Comparison of ENCODE assay signal across 8 cellular contexts in the genomic region with DNA sequence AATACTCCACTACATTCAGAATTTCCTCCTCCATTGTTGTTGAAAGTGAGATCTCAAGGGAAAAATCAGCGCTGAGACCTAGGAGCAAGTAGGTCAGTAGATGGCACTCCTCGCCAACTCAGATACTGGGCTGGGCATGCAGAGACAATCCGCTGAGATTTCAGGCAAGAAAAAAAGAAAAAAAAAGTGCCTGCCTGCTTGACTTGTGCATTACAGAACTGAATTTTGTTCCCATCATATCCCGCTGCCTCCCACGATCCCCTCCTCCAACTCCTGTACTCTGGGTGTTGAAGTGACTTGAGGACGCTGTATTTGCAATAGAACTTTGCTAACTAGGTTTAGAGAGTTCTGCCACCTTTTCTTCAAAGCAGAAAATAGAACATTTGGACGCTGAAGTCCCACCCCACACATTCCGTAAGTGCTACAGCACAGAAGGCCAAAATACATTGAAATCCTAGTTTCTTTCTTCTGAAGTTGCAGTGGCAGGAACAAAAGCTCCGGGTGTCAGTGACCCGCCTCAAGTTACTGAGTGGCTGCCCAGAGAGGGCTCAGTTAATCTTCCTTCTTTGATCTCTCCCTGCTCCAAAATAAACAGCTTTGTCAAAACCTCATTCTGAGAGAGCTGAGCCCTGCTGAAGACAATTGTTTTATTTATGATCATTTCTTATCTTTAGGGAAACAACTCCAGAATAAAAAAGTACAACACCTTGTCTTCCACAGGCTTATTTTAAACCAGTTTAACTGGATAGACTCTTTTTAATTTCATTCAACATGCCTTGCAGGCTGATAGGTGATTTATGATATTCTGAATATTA.
DNase-seq lines count a peak whose midpoint lies in the region; ATAC-seq and TF ChIP-seq lines count a peak whose summit lies in the region.

No MANE protein-coding gene starts in this region.

- H3K36me3 ChIP-seq in OCI-LY1 (ENCODE audit: insufficient read depth, low read length) (peaks cover 98% of the 10 kb centered on the region), ovary (no peaks in the 10 kb centered on the region), upper lobe of right lung (peaks cover 5% of the 10 kb centered on the region)

- H3K4me1 ChIP-seq in OCI-LY1 (ENCODE audit: insufficient read depth, low read length, severe bottlenecking) (peaks cover 30% of the 10 kb centered on the region), ovary (ENCODE audit: insufficient read depth) (no peaks in the 10 kb centered on the region), upper lobe of right lung (peaks cover 11% of the 10 kb centered on the region)

- H3K4me3 ChIP-seq in HL-60 (replicated peaks; ENCODE audit: insufficient read depth, low read length) (no peak overlapping the region), OCI-LY1 (ENCODE audit: low read depth, low read length, poor library complexity, severe bottlenecking) (no peak overlapping the region), ovary (no peak overlapping the region), upper lobe of right lung (peak overlapping the region; percentile 18)

- 1 to 8% (median 3%) methylated on average over 10 of the region's 10 CpGs for WGBS in ovary, 3 donors

- DNase-seq in activated gamma-delta T cell treated with Interleukin-2 at 50 U/mL for 16 hours (peak; percentile 32), activated gamma-delta T cell (lab: John Stamatoyannopoulos, UW) (no peak), HL-60 (ENCODE audit: low read depth in 1 of 2, low spot score in 1 of 2) (peak in 1 of 2 experiments; percentile 24), globus pallidus (ENCODE audit: low spot score) (peak; percentile 78), ovary (peak; percentile 58 to 66 (median 62)), upper lobe of right lung (peak; percentile 65)
- DNase-seq in activated naive CD4-positive, alpha-beta T cell treated with anti-CD3 and anti-CD28 coated beads for 36 hours: peak; percentile 85

- peaks cover 32% of the 10 kb centered on the region for H3K36me3 Mint-ChIP-seq in activated naive CD4-positive, alpha-beta T cell treated with anti-CD3 and anti-CD28 coated beads for 36 hours (ENCODE audit: low read depth)

- intact Hi-C loops in activated naive CD4-positive, alpha-beta T cell treated with anti-CD3 and anti-CD28 coated beads for 36 hours (cut with micrococcal nuclease): loop anchor here (1.0 to 10.0 kb wide), 10 partner anchors 152 to 864 kb away; a partner anchor contains a TSS
- intact Hi-C loops in ovary (cut with DNase I): loop anchor here in 3 of 4 donors (5.0 to 10.0 kb wide), 3 partner anchors 266 to 586 kb away; a partner anchor contains a TSS
- intact Hi-C loops in upper lobe of right lung (cut with DNase I): loop anchor here (10.0 kb wide), 1 partner anchor 588 kb away; no protein-coding TSS in a partner anchor

- no peak for TF ChIP-seq POLR2A in ovary (IDR thresholded peaks at IDR 0.05)

- H3K27ac ChIP-seq in HL-60 (replicated peaks) (no peak overlapping the region), OCI-LY1 (ENCODE audit: low read depth, low read length, poor library complexity, severe bottlenecking) (peak overlapping the region; percentile 40), ovary (no peak overlapping the region), upper lobe of right lung (no peak overlapping the region)

- H3K79me2 ChIP-seq in OCI-LY1 (ENCODE audit: insufficient read depth, low read length): no peaks in the 10 kb centered on the region

- no peak for TF ChIP-seq EP300 in ovary (IDR thresholded peaks at IDR 0.05)

- H3K27me3 ChIP-seq in HL-60 (ENCODE audit: insufficient read depth, poor library complexity, severe bottlenecking) (no peaks in the 10 kb centered on the region), OCI-LY1 (ENCODE audit: insufficient read depth, low read length) (no peaks in the 10 kb centered on the region), ovary (no peaks in the 10 kb centered on the region), upper lobe of right lung (no peaks in the 10 kb centered on the region)

- no peaks in the 10 kb centered on the region for H4K20me1 ChIP-seq in OCI-LY1 (ENCODE audit: insufficient read depth, low read length)

- TF ChIP-seq CTCF in HL-60 (IDR thresholded peaks at IDR 0.05; ENCODE audit: insufficient read depth, low read length) (peak; percentile 3), OCI-LY1 (IDR thresholded peaks at IDR 0.05; ENCODE audit: low read length) (peak; percentile 83), ovary (IDR thresholded peaks at IDR 0.05) (peak in 1 of 3 donors; percentile 20), upper lobe of right lung (IDR thresholded peaks at IDR 0.05) (peak; percentile 68)

- H3F3A ChIP-seq in OCI-LY1 (ENCODE audit: insufficient read depth, low read length): no peaks in the 10 kb centered on the region

- H3K9me2 ChIP-seq in OCI-LY1 (ENCODE audit: low read depth, low read length): no peaks in the 10 kb centered on the region

- H3K9me3 ChIP-seq in OCI-LY1 (ENCODE audit: low read length): no peaks in the 10 kb centered on the region
- H3K9me3 ChIP-seq in ovary: no peaks in the 10 kb centered on the region
- no peaks in the 10 kb centered on the region for H3K9me3 ChIP-seq in upper lobe of right lung

- H3K27me3 Mint-ChIP-seq in activated naive CD4-positive, alpha-beta T cell treated with anti-CD3 and anti-CD28 coated beads for 36 hours (ENCODE audit: low read depth): no peaks in the 10 kb centered on the region

- H3K9ac ChIP-seq in OCI-LY1 (ENCODE audit: low read length): 0 out of 2 replicates have a peak overlapping the region, but pooled peaks have one; percentile 23

- H3K4me3 Mint-ChIP-seq in activated naive CD4-positive, alpha-beta T cell treated with anti-CD3 and anti-CD28 coated beads for 36 hours: no peak overlapping the region

- no peak overlapping the region for H3K4me2 ChIP-seq in OCI-LY1 (ENCODE audit: low read length)

- ATAC-seq in upper lobe of right lung: peak; percentile 87

- CTCF ChIA-PET in activated naive CD4-positive, alpha-beta T cell treated with anti-CD3 and anti-CD28 coated beads for 36 hours (lab: Charles Lee): interaction anchor here (0.7 to 2.6 kb wide), 17 partner anchors 15 to 755 kb away, joined by 3 to 14 read pairs (median 4); a partner anchor contains a TSS

- no peaks in the 10 kb centered on the region for H3K9me3 Mint-ChIP-seq in activated naive CD4-positive, alpha-beta T cell treated with anti-CD3 and anti-CD28 coated beads for 36 hours

- no peak overlapping the region for H2AFZ ChIP-seq in OCI-LY1 (ENCODE audit: low read length)

- peak overlapping the region; percentile 46 for H3K27ac Mint-ChIP-seq in activated naive CD4-positive, alpha-beta T cell treated with anti-CD3 and anti-CD28 coated beads for 36 hours

- peaks cover 72% of the 10 kb centered on the region for H3K4me1 Mint-ChIP-seq in activated naive CD4-positive, alpha-beta T cell treated with anti-CD3 and anti-CD28 coated beads for 36 hours (ENCODE audit: low read depth)
